In genomic region chr1:13701274-13701650, GRCh38 we compare ENCODE assay signal across 8 cellular contexts. TPM values are rescaled to one million over a fixed set of nuclear protein-coding genes. Genes with fewer than 3 reads are reported as not detected.
DNase-seq lines count a peak whose midpoint lies in the region; ATAC-seq and TF ChIP-seq lines count a peak whose summit lies in the region.

No MANE protein-coding gene starts in this region.

- peak overlapping the region; percentile 95 for H3K4me3 Mint-ChIP-seq in endothelial cell (ENCODE audit: unreplicated experiment)

- H3K27ac ChIP-seq in OCI-LY1 (ENCODE audit: low read depth, low read length, poor library complexity, severe bottlenecking) (peak overlapping the region; percentile 96), prostate gland (peak overlapping the region; percentile 94 to 96), right lobe of liver (peak overlapping the region in 1 of 3 donors; percentile 73)

- no peak for TF ChIP-seq POLR2A in prostate gland (IDR thresholded peaks at IDR 0.05)
- TF ChIP-seq POLR2A in right lobe of liver (IDR thresholded peaks at IDR 0.05): no peak

- 0 out of 2 replicates have a peak, but pooled peaks cover 4% of the 10 kb centered on the region for H3F3A ChIP-seq in OCI-LY1 (ENCODE audit: insufficient read depth, low read length)

- H3K9me2 ChIP-seq in OCI-LY1 (ENCODE audit: low read depth, low read length): no peaks in the 10 kb centered on the region

- peaks cover 9% of the 10 kb centered on the region; the same call in 1 of the 2 replicates for H3K36me3 ChIP-seq in OCI-LY1 (ENCODE audit: insufficient read depth, low read length)
- H3K36me3 ChIP-seq in prostate gland: no peaks in the 10 kb centered on the region
- no peaks in the 10 kb centered on the region for H3K36me3 ChIP-seq in right lobe of liver

- 60% methylated on average over 6 of the region's 6 CpGs for WGBS in prostate gland
- WGBS in right lobe of liver (ENCODE audit: insufficient coverage, low coverage, low lambda C conversion rate, missing lambda C conversion rate): 54% methylated on average over 6 of the region's 6 CpGs

- H3K4me1 ChIP-seq in OCI-LY1 (ENCODE audit: insufficient read depth, low read length, severe bottlenecking) (peaks cover 61% of the 10 kb centered on the region), prostate gland (replicated peaks) (peaks cover 2% of the 10 kb centered on the region), right lobe of liver (no peaks in the 10 kb centered on the region)

- H3K9me3 Mint-ChIP-seq in endothelial cell (ENCODE audit: unreplicated experiment): no peaks in the 10 kb centered on the region

- DNase-seq in GM12864 (ENCODE audit: low read depth) (no peak), endothelial cell (ENCODE audit: low spot score) (no peak), prostate gland (ENCODE audit: low spot score) (no peak), NCI-H2196 treated with DMSO at 0.1 percent for 48 hours (lab: John Stamatoyannopoulos, UW; ENCODE audit: unreplicated experiment) (no peak), right lobe of liver (no peak), NCI-H226 (no peak)

- TF ChIP-seq CTCF in GM12864 (IDR thresholded peaks at IDR 0.05; ENCODE audit: low read depth, low read length, missing control alignments): no peak
- no peak for TF ChIP-seq CTCF in OCI-LY1 (IDR thresholded peaks at IDR 0.05; ENCODE audit: low read length)
- TF ChIP-seq CTCF in endothelial cell (IDR thresholded peaks at IDR 0.05; ENCODE audit: unreplicated experiment): no peak
- no peak for TF ChIP-seq CTCF in prostate gland (IDR thresholded peaks at IDR 0.05)
- no peak for TF ChIP-seq CTCF in right lobe of liver (IDR thresholded peaks at IDR 0.05)

- H4K20me1 ChIP-seq in OCI-LY1 (ENCODE audit: insufficient read depth, low read length): no peaks in the 10 kb centered on the region

- H3K27me3 ChIP-seq in OCI-LY1 (ENCODE audit: insufficient read depth, low read length) (no peaks in the 10 kb centered on the region), prostate gland (replicated peaks; ENCODE audit: insufficient read depth) (no peaks in the 10 kb centered on the region), right lobe of liver (no peaks in the 10 kb centered on the region)

- H3K9ac ChIP-seq in OCI-LY1 (ENCODE audit: low read length): peak overlapping the region; percentile 84

- ATAC-seq in right lobe of liver (no peak), GM18868 (IDR thresholded peaks at IDR 0.05; ENCODE audit: unreplicated experiment) (no peak)

- H3K4me3 ChIP-seq in GM12864 (ENCODE audit: low read depth, low read length) (peak overlapping the region; percentile 89), OCI-LY1 (ENCODE audit: low read depth, low read length, poor library complexity, severe bottlenecking) (peak overlapping the region; percentile 71), prostate gland (peak overlapping the region; percentile 72 to 90), right lobe of liver (peak overlapping the region in 1 of 3 donors; percentile 56)

- peaks cover 6% of the 10 kb centered on the region for H3K4me1 Mint-ChIP-seq in endothelial cell (ENCODE audit: unreplicated experiment)

- peaks cover 8% of the 10 kb centered on the region; the same call in 1 of the 2 replicates for H3K9me3 ChIP-seq in OCI-LY1 (ENCODE audit: low read length)
- H3K9me3 ChIP-seq in prostate gland: no peaks in the 10 kb centered on the region
- no peaks in the 10 kb centered on the region for H3K9me3 ChIP-seq in right lobe of liver

- peaks cover 9% of the 10 kb centered on the region for H3K27me3 Mint-ChIP-seq in endothelial cell (ENCODE audit: unreplicated experiment)

- intact Hi-C loops in prostate gland (cut with DNase I): no loop called here
- intact Hi-C loops in right lobe of liver (cut with DNase I): no loop called here

- H3K4me2 ChIP-seq in OCI-LY1 (ENCODE audit: low read length): peak overlapping the region; percentile 84

- H2AFZ ChIP-seq in OCI-LY1 (ENCODE audit: low read length): no peak overlapping the region

- H3K79me2 ChIP-seq in OCI-LY1 (ENCODE audit: insufficient read depth, low read length): peaks cover 37% of the 10 kb centered on the region

- no peak overlapping the region for H3K27ac Mint-ChIP-seq in endothelial cell (ENCODE audit: unreplicated experiment)

- peaks cover 8% of the 10 kb centered on the region for H3K36me3 Mint-ChIP-seq in endothelial cell (ENCODE audit: low read depth, unreplicated experiment)

RNA-seq across cellular contexts. Expression of gene PRDM2, which starts 1.3 kb away (rescaled TPM):
- total RNA-seq in endothelial cell (ENCODE audit: unreplicated experiment) (49.7 TPM), prostate gland (10 to 100 TPM; 27.8 to 38.9 TPM), right lobe of liver (10 to 100 TPM in 4 of 6 experiments, 1 to 10 TPM in 2; 7.4 to 16.9 (median 12.5) TPM)
